ENCODE assay signal across 6 cellular contexts in the genomic region with DNA sequence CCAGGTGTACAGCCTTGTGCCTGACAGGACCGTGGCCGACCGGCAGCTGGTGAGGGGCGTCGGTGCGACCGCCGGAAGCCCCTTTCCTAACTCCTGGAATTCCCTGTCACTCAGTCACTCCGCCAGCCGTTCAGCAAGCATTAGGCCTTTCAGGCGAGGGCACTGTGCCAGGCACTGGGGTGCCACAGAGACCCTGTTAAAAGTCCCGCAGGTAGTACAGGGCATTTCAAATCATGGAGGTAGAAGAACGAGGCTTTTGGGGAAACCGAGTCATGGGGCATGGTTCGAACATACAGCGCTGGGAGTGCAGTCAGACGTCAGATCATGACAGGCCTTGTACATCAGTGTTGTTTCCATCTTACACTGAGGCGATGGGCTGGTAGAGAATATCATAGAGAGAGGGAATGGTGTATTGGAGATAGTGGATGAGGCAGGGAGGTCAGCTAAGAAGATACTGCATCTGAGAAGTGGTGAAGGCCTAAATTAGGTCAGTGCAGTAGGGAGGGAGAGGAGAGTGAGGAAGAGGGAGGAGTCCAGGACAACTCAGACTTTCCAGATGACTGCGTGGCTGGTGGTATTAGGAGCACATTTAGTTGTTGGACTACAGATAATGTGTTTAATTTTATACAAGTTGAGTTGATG. TPM values are rescaled to one million over a fixed set of nuclear protein-coding genes. Genes with fewer than 3 reads are reported as not detected.
DNase-seq lines count a peak whose midpoint lies in the region; TF ChIP-seq lines count a peak whose summit lies in the region.

No MANE protein-coding gene starts in this region.

- peaks cover 18% of the 10 kb centered on the region; the same call in 1 of the 2 replicates for H3K79me2 ChIP-seq in OCI-LY7 (ENCODE audit: insufficient read depth, low read depth, low read length)

- H4K20me1 ChIP-seq in OCI-LY7 (ENCODE audit: insufficient read depth, low read length), result no peaks in the 10 kb centered on the region

- H2AFZ ChIP-seq in OCI-LY7 (ENCODE audit: low read length), result peak overlapping the region; percentile 71; the same call in 1 of the 2 replicates

- POLR2A ChIA-PET in OCI-LY7 (lab: Charles Lee), result interaction anchor here (0.6 to 3.7 kb wide), 2 partner anchors 14 to 120 kb away, joined by 3 to 26 read pairs; partner anchors contain the start of genes NELFE and SKIC2

- BruUV-seq in OCI-LY7 (replicated peaks; lab: Mats Ljungman, UMichigan), result no TSS peak

- DNase-seq in AG20443 (ENCODE audit: low spot score), result peak; percentile 66
- DNase-seq in OCI-LY7 (ENCODE audit: low spot score), result no peak
- DNase-seq in fibroblast of mammary gland (ENCODE audit: low read depth), result peak; percentile 63
- peak; percentile 67 for DNase-seq in stromal cell of bone marrow (ENCODE audit: low read depth)
- no peak for DNase-seq in NCI-H2196 treated with DMSO at 0.1 percent for 48 hours (lab: John Stamatoyannopoulos, UW; ENCODE audit: unreplicated experiment)
- DNase-seq in iPS-NIHi7 (ENCODE audit: extremely low spot score), result no peak

- H3K27ac ChIP-seq in OCI-LY7 (ENCODE audit: low read depth, low read length, poor library complexity, severe bottlenecking), result peak overlapping the region; percentile 70

- H3K4me2 ChIP-seq in OCI-LY7 (ENCODE audit: low read length), result peak overlapping the region; percentile 98

- TF ChIP-seq CTCF in OCI-LY7 (conservative IDR thresholded peaks at IDR 0.05; ENCODE audit: low read length) (no peak), fibroblast of mammary gland (conservative IDR thresholded peaks at IDR 0.05; ENCODE audit: control insufficient read depth, insufficient read depth, low read depth, low read length) (no peak)

- peak overlapping the region; percentile 82 for H3K4me3 ChIP-seq in OCI-LY7 (ENCODE audit: low read depth, low read length, poor library complexity, severe bottlenecking)
- peak overlapping the region; percentile 93 for H3K4me3 ChIP-seq in fibroblast of mammary gland (ENCODE audit: control insufficient read depth, low read depth, low read length)

- H3K36me3 ChIP-seq in OCI-LY7 (ENCODE audit: insufficient read depth, low read length), result peaks cover 30% of the 10 kb centered on the region

- intact Hi-C loops in OCI-LY7 (cut with micrococcal nuclease; ENCODE audit: unreplicated experiment), result loop anchor here (1.0 kb wide), 1 partner anchor 14 kb away; the partner anchor contains the start of gene SKIC2

- no peaks in the 10 kb centered on the region for H3K9me3 ChIP-seq in OCI-LY7 (ENCODE audit: low read length)

- H3K9me2 ChIP-seq in OCI-LY7 (ENCODE audit: insufficient read depth, low read length), result no peaks in the 10 kb centered on the region

- CTCF ChIA-PET in OCI-LY7 (lab: Charles Lee; ENCODE audit: unreplicated experiment), result no interaction called here

- H3K4me1 ChIP-seq in OCI-LY7 (ENCODE audit: insufficient read depth, low read length, poor library complexity, severe bottlenecking), result peaks cover 25% of the 10 kb centered on the region

RNA-seq across cellular contexts. Expression of gene DXO, which starts 0.9 kb away (rescaled TPM):
- total RNA-seq in OCI-LY7 (2014; rRNA removed; shearing (Covaris generic)), result 34.9 and 36.5 TPM in 2 replicates
- 17.5 and 28.0 TPM in 2 replicates for total RNA-seq in OCI-LY7 (2022)

RNA-seq across cellular contexts. Expression of gene C4A, which starts 9.0 kb away (rescaled TPM):
- 2.2 and 2.9 TPM in 2 replicates for total RNA-seq in OCI-LY7 (2014; rRNA removed; shearing (Covaris generic))
- total RNA-seq in OCI-LY7 (2022), result 4.8 and 6.6 TPM in 2 replicates

RNA-seq across cellular contexts. Expression of gene SKIC2, which starts 13.9 kb away (rescaled TPM):
- total RNA-seq in OCI-LY7 (2014; rRNA removed; shearing (Covaris generic)), result 45.8 and 62.2 TPM in 2 replicates
- 69.8 and 77.5 TPM in 2 replicates for total RNA-seq in OCI-LY7 (2022)

RNA-seq across cellular contexts. Expression of gene NELFE, which starts 14.1 kb away (rescaled TPM):
- total RNA-seq in OCI-LY7 (2014; rRNA removed; shearing (Covaris generic)), result 94.8 and 134 TPM in 2 replicates
- total RNA-seq in OCI-LY7 (2022), result 76.1 and 77.8 TPM in 2 replicates

RNA-seq across cellular contexts. Expression of gene CFB, which starts 26.9 kb away (rescaled TPM):
- total RNA-seq in OCI-LY7 (2014; rRNA removed; shearing (Covaris generic)), result 1.1 TPM in 1 of 2 replicates, not detected in the other
- total RNA-seq in OCI-LY7 (2022), result 1.2 and 2.4 TPM in 2 replicates

Comparison
In these comparisons a context has a peak if more than half of its experiments do, and no peak if none do; other contexts are left out.
1. DNase-seq: peak in AG20443 (single experiment), fibroblast of mammary gland (single experiment) and stromal cell of bone marrow (single experiment); none in OCI-LY7 (single experiment), NCI-H2196 treated with DMSO at 0.1 percent for 48 hours (single experiment) and iPS-NIHi7 (single experiment).